In the genomic region with DNA sequence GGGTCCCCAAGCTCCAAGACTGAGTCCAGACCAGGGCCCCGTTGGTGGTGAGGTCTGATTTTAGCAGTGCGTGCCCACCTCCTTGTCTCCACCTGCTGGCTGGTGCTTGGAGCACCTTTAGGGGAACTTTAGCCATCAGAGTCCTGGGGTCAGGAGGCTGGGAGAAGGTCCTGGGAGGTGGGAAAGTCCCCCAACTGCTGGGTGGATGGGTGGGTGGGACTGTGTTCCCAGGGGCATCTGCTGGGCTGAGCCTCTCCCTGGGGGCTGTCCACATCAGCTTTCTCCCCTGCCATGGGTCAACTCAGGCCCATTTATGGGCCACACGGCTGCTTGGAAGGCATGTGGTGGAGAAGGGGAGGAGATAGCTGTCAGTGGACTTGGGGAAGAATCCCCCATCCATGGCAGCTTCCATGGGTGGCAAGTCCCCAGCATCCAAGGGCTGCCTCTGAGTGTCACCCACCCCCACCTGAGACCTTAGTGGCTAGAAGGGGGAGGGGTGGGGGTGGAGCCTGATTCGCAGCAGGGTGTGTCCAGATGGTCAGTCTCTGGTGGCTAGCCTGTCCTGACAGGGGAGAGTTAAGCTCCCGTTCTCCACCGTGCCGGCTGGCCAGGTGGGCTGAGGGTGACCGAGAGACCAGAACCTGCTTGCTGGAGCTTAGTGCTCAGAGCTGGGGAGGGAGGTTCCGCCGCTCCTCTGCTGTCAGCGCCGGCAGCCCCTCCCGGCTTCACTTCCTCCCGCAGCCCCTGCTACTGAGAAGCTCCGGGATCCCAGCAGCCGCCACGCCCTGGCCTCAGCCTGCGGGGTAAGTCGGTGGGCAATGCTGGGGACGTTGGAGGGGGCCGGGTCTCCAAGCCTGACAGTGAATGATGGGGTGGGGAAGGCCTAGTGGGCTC, we compare ENCODE assay signal across 2 cellular contexts.
A peak's percentile ranks its signal among the peaks of the same experiment; 100 is the strongest.
TF ChIP-seq lines count a peak whose summit lies in the region.

A gene with protein sequence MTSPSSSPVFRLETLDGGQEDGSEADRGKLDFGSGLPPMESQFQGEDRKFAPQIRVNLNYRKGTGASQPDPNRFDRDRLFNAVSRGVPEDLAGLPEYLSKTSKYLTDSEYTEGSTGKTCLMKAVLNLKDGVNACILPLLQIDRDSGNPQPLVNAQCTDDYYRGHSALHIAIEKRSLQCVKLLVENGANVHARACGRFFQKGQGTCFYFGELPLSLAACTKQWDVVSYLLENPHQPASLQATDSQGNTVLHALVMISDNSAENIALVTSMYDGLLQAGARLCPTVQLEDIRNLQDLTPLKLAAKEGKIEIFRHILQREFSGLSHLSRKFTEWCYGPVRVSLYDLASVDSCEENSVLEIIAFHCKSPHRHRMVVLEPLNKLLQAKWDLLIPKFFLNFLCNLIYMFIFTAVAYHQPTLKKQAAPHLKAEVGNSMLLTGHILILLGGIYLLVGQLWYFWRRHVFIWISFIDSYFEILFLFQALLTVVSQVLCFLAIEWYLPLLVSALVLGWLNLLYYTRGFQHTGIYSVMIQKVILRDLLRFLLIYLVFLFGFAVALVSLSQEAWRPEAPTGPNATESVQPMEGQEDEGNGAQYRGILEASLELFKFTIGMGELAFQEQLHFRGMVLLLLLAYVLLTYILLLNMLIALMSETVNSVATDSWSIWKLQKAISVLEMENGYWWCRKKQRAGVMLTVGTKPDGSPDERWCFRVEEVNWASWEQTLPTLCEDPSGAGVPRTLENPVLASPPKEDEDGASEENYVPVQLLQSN (plus strand): TSS at position 541 of the 894 bp plus-strand sequence. CDS start 2,098 bp downstream, outside the sequence.

TF ChIP-seq in K562, 482 proteins besides CTCF, POLR2A, EP300 and RAD21 (continues in another document):
- TF ChIP-seq KDM1A (IDR thresholded peaks at IDR 0.05) (peak in 1 of 2 experiments; percentile 37; a peak in 1 of 4 replicates), PHF20 (IDR thresholded peaks at IDR 0.05; ENCODE audit: partially characterized antibody) (no peak), CC2D1A (IDR thresholded peaks at IDR 0.05) (peak; percentile 20; the same call in 1 of the 2 replicates), MTA2 (IDR thresholded peaks at IDR 0.05; ENCODE audit: low read depth) (no peak), MCM7 (IDR thresholded peaks at IDR 0.05) (no peak), TRIM28 (IDR thresholded peaks at IDR 0.05) (no peak), ZNF354B (CRISPR knock-in tag; IDR thresholded peaks at IDR 0.05) (no peak), SPI1 (IDR thresholded peaks at IDR 0.05; ENCODE audit: borderline replicate concordance, low read depth, low read length) (peak; percentile 79; the same call in 1 of the 2 replicates), TBP (optimal IDR thresholded peaks at IDR 0.05; ENCODE audit: low read depth, low read length) (peak; percentile 16), LCOR (CRISPR knock-in tag; IDR thresholded peaks at IDR 0.05) (no peak), SIN3A (IDR thresholded peaks at IDR 0.05; ENCODE audit: borderline replicate concordance in 2 of 2, control insufficient read depth in 1 of 2, low read depth in 2 of 2, low read length in 2 of 2) (peak in 1 of 2 experiments; percentile 36; a peak in 1 of 4 replicates)
- TF ChIP-seq, protein P1, sequence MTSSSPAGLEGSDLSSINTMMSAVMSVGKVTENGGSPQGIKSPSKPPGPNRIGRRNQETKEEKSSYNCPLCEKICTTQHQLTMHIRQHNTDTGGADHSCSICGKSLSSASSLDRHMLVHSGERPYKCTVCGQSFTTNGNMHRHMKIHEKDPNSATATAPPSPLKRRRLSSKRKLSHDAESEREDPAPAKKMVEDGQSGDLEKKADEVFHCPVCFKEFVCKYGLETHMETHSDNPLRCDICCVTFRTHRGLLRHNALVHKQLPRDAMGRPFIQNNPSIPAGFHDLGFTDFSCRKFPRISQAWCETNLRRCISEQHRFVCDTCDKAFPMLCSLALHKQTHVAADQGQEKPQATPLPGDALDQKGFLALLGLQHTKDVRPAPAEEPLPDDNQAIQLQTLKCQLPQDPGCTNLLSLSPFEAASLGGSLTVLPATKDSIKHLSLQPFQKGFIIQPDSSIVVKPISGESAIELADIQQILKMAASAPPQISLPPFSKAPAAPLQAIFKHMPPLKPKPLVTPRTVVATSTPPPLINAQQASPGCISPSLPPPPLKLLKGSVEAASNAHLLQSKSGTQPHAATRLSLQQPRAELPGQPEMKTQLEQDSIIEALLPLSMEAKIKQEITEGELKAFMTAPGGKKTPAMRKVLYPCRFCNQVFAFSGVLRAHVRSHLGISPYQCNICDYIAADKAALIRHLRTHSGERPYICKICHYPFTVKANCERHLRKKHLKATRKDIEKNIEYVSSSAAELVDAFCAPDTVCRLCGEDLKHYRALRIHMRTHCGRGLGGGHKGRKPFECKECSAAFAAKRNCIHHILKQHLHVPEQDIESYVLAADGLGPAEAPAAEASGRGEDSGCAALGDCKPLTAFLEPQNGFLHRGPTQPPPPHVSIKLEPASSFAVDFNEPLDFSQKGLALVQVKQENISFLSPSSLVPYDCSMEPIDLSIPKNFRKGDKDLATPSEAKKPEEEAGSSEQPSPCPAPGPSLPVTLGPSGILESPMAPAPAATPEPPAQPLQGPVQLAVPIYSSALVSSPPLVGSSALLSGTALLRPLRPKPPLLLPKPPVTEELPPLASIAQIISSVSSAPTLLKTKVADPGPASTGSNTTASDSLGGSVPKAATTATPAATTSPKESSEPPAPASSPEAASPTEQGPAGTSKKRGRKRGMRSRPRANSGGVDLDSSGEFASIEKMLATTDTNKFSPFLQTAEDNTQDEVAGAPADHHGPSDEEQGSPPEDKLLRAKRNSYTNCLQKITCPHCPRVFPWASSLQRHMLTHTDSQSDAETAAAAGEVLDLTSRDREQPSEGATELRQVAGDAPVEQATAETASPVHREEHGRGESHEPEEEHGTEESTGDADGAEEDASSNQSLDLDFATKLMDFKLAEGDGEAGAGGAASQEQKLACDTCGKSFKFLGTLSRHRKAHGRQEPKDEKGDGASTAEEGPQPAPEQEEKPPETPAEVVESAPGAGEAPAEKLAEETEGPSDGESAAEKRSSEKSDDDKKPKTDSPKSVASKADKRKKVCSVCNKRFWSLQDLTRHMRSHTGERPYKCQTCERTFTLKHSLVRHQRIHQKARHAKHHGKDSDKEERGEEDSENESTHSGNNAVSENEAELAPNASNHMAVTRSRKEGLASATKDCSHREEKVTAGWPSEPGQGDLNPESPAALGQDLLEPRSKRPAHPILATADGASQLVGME (CRISPR knock-in tag; IDR thresholded peaks at IDR 0.05) = no peak
- TF ChIP-seq, protein P2, sequence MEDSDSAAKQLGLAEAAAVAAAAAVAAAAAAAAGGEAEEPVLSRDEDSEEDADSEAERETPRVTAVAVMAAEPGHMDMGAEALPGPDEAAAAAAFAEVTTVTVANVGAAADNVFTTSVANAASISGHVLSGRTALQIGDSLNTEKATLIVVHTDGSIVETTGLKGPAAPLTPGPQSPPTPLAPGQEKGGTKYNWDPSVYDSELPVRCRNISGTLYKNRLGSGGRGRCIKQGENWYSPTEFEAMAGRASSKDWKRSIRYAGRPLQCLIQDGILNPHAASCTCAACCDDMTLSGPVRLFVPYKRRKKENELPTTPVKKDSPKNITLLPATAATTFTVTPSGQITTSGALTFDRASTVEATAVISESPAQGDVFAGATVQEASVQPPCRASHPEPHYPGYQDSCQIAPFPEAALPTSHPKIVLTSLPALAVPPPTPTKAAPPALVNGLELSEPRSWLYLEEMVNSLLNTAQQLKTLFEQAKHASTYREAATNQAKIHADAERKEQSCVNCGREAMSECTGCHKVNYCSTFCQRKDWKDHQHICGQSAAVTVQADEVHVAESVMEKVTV (CRISPR knock-in tag; IDR thresholded peaks at IDR 0.05) = 0 out of 2 replicates have a peak, but pooled peaks have one; percentile 13
- TF ChIP-seq, protein P3, sequence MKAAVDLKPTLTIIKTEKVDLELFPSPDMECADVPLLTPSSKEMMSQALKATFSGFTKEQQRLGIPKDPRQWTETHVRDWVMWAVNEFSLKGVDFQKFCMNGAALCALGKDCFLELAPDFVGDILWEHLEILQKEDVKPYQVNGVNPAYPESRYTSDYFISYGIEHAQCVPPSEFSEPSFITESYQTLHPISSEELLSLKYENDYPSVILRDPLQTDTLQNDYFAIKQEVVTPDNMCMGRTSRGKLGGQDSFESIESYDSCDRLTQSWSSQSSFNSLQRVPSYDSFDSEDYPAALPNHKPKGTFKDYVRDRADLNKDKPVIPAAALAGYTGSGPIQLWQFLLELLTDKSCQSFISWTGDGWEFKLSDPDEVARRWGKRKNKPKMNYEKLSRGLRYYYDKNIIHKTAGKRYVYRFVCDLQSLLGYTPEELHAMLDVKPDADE (conservative IDR thresholded peaks at IDR 0.05; ENCODE audit: control insufficient read depth, low read depth, low read length) = 0 out of 2 replicates have a peak, but pooled peaks have one; percentile 34

TF ChIP-seq in HepG2, 621 proteins besides CTCF, POLR2A, EP300 and RAD21 (continues in another document):
- TF ChIP-seq ZNF674 (CRISPR knock-in tag; IDR thresholded peaks at IDR 0.05; ENCODE audit: low read depth) (no peak), ZNF33A (CRISPR knock-in tag; IDR thresholded peaks at IDR 0.05; ENCODE audit: borderline replicate concordance) (no peak), ZFP90 (CRISPR knock-in tag; IDR thresholded peaks at IDR 0.05; ENCODE audit: borderline replicate concordance) (no peak), ZNF605 (CRISPR knock-in tag; IDR thresholded peaks at IDR 0.05) (peak; percentile 52; the same call in 1 of the 2 replicates), ZNF672 (CRISPR knock-in tag; IDR thresholded peaks at IDR 0.05) (no peak), RFX5 (IDR thresholded peaks at IDR 0.05; ENCODE audit: low read depth, low read length) (no peak), ZNF326 (CRISPR knock-in tag; IDR thresholded peaks at IDR 0.05; ENCODE audit: borderline replicate concordance) (no peak)
- TF ChIP-seq, protein P4, sequence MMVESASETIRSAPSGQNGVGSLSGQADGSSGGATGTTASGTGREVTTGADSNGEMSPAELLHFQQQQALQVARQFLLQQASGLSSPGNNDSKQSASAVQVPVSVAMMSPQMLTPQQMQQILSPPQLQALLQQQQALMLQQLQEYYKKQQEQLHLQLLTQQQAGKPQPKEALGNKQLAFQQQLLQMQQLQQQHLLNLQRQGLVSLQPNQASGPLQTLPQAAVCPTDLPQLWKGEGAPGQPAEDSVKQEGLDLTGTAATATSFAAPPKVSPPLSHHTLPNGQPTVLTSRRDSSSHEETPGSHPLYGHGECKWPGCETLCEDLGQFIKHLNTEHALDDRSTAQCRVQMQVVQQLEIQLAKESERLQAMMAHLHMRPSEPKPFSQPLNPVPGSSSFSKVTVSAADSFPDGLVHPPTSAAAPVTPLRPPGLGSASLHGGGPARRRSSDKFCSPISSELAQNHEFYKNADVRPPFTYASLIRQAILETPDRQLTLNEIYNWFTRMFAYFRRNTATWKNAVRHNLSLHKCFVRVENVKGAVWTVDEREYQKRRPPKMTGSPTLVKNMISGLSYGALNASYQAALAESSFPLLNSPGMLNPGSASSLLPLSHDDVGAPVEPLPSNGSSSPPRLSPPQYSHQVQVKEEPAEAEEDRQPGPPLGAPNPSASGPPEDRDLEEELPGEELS (CRISPR knock-in tag; IDR thresholded peaks at IDR 0.05) = no peak
- TF ChIP-seq, protein P5, sequence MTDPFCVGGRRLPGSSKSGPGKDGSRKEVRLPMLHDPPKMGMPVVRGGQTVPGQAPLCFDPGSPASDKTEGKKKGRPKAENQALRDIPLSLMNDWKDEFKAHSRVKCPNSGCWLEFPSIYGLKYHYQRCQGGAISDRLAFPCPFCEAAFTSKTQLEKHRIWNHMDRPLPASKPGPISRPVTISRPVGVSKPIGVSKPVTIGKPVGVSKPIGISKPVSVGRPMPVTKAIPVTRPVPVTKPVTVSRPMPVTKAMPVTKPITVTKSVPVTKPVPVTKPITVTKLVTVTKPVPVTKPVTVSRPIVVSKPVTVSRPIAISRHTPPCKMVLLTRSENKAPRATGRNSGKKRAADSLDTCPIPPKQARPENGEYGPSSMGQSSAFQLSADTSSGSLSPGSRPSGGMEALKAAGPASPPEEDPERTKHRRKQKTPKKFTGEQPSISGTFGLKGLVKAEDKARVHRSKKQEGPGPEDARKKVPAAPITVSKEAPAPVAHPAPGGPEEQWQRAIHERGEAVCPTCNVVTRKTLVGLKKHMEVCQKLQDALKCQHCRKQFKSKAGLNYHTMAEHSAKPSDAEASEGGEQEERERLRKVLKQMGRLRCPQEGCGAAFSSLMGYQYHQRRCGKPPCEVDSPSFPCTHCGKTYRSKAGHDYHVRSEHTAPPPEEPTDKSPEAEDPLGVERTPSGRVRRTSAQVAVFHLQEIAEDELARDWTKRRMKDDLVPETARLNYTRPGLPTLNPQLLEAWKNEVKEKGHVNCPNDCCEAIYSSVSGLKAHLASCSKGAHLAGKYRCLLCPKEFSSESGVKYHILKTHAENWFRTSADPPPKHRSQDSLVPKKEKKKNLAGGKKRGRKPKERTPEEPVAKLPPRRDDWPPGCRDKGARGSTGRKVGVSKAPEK (CRISPR knock-in tag; IDR thresholded peaks at IDR 0.05; ENCODE audit: borderline replicate concordance) = peak; percentile 54; the same call in 1 of the 2 replicates
